In the genomic region with DNA sequence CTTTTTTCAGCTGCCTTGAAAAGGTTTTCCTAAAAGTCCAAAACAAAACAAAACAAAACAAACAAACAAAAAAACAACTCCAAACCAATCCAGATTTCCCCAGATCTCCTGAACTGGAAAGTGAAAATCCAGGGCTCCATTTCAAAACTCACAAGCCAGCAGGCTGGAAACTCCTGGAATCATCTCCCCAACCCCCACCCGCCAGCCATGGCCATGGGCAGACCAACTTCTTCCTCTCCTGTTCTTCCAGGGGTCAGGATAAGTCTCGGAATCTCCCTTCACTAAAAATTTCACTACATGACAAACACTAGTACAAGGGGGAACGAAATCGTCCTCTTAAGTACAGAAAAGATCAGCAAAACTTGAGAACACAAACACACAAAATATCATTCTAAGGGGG, we compare ENCODE assay signal across 20 cellular contexts. TPM values are rescaled to one million over a fixed set of nuclear protein-coding genes. Genes with fewer than 3 reads are reported as not detected.
DNase-seq lines count a peak whose midpoint lies in the region; ATAC-seq and TF ChIP-seq lines count a peak whose summit lies in the region.
"Had no signal": no experiment of that assay in that cellular context is flagged by ENCODE, and none has a peak within 500 bp of the region (broad histone marks: within the 10 kb centered on the region; RNA-seq: fewer than 3 reads in every experiment).

No MANE protein-coding gene starts in this region.

- H3K4me1 Mint-ChIP-seq in nephron, result peaks cover 81% of the 10 kb centered on the region

- DNase-seq in right atrium auricular region (ENCODE audit: low spot score) (no peak), Right ventricle myocardium inferior (ENCODE audit: missing footprints) (no peak), coronary artery (ENCODE audit: low spot score) (peak; percentile 49), ureter (ENCODE audit: low spot score) (peak; percentile 36), islet precursor cell (no peak), NCI-H2081 treated with DMSO at 0.1 percent for 48 hours (lab: John Stamatoyannopoulos, UW) (no peak)
- no peak for DNase-seq in effector CD4-positive, alpha-beta T cell
- DNase-seq: activated CD4-positive, alpha-beta memory T cell treated with anti-CD3 and anti-CD28 coated beads, Interleukin-2, amount 10 ng/mL, durations not matched to agents 7 days and 5 days; activated naive CD4-positive, alpha-beta T cell treated with Interleukin-2 at 50 U/mL for 16 hours; activated T-cell treated with anti-CD3 and anti-CD28 coated beads, Interleukin-2, amount 50 U/mL, for 1 hour; CD4-positive, alpha-beta memory T cell; effector memory CD8-positive, alpha-beta T cell; KG1; naive thymus-derived CD4-positive, alpha-beta T cell; NCI-H1048; NCI-H2107; stimulated activated CD4-positive, alpha-beta T cell treated with anti-CD3 and anti-CD28 coated beads, Interleukin-4, amount 100 ng/mL, for 24 hours; WERI-Rb-1 had no signal

- no peak for ATAC-seq in Right ventricle myocardium inferior
- ATAC-seq: effector memory CD8-positive, alpha-beta T cell; naive thymus-derived CD4-positive, alpha-beta T cell had no signal

- H3K4me3 ChIP-seq in right atrium auricular region (no peak overlapping the region), coronary artery (no peak overlapping the region)

- H3K9me3 Mint-ChIP-seq in nephron, result no peaks in the 10 kb centered on the region
- H3K9me3 Mint-ChIP-seq: activated CD4-positive, alpha-beta memory T cell treated with anti-CD3 and anti-CD28 coated beads, Interleukin-2, amount 10 ng/mL, durations not matched to agents 7 days and 5 days; CD4-positive, alpha-beta memory T cell; central memory CD8-positive, alpha-beta T cell; effector memory CD8-positive, alpha-beta T cell had no signal

- H3K4me1 ChIP-seq in right atrium auricular region, result peaks cover 0 to 75% of the 10 kb centered on the region in 2 donors

- H3K27me3 ChIP-seq in right atrium auricular region, result no peaks in the 10 kb centered on the region

- peak overlapping the region; percentile 43 to 97 (median 60) for H3K27ac Mint-ChIP-seq in nephron
- H3K27ac Mint-ChIP-seq: activated CD4-positive, alpha-beta memory T cell treated with anti-CD3 and anti-CD28 coated beads, Interleukin-2, amount 10 ng/mL, durations not matched to agents 7 days and 5 days; effector memory CD8-positive, alpha-beta T cell had no signal

- no peaks in the 10 kb centered on the region for H3K36me3 ChIP-seq in right atrium auricular region
- H3K36me3 ChIP-seq: WERI-Rb-1 had no signal

- peak overlapping the region; percentile 84 to 92 for H3K27ac ChIP-seq in right atrium auricular region
- H3K27ac ChIP-seq in coronary artery, result peak overlapping the region; percentile 80 to 84
- H3K27ac ChIP-seq: WERI-Rb-1 had no signal

- intact Hi-C loops in Right ventricle myocardium inferior (cut with DNase I), result loop anchor here (2.0 to 5.0 kb wide), 3 partner anchors 21 to 86 kb away; partner anchors contain the start of gene GNA12

- no peak for TF ChIP-seq CTCF in right atrium auricular region (IDR thresholded peaks at IDR 0.05)
- TF ChIP-seq CTCF in coronary artery (IDR thresholded peaks at IDR 0.05), result no peak
- no peak for TF ChIP-seq CTCF in nephron (IDR thresholded peaks at IDR 0.05; ENCODE audit: unreplicated experiment in 3 of 3)

- H3K27me3 Mint-ChIP-seq in nephron (ENCODE audit: low read depth), result no peaks in the 10 kb centered on the region
- H3K27me3 Mint-ChIP-seq: activated CD4-positive, alpha-beta memory T cell treated with anti-CD3 and anti-CD28 coated beads, Interleukin-2, amount 10 ng/mL, durations not matched to agents 7 days and 5 days; CD4-positive, alpha-beta memory T cell; central memory CD8-positive, alpha-beta T cell; effector memory CD8-positive, alpha-beta T cell; naive thymus-derived CD4-positive, alpha-beta T cell had no signal

- peak overlapping the region in 1 of 3 experiments; percentile 12 for H3K4me3 Mint-ChIP-seq in nephron
- H3K4me3 Mint-ChIP-seq: activated CD4-positive, alpha-beta memory T cell treated with anti-CD3 and anti-CD28 coated beads, Interleukin-2, amount 10 ng/mL, durations not matched to agents 7 days and 5 days; CD4-positive, alpha-beta memory T cell; central memory CD8-positive, alpha-beta T cell; effector memory CD8-positive, alpha-beta T cell had no signal

- H3K9me3 ChIP-seq in right atrium auricular region, result no peaks in the 10 kb centered on the region

- peaks cover 9% of the 10 kb centered on the region for H3K36me3 Mint-ChIP-seq in nephron (ENCODE audit: low read depth)
- H3K36me3 Mint-ChIP-seq: CD4-positive, alpha-beta memory T cell had no signal

RNA-seq across cellular contexts. Expression of gene GNA12, which starts 40.4 kb away (rescaled TPM):
- total RNA-seq in right atrium auricular region (10 to 100 TPM; 26.3 to 38.8 TPM), Right ventricle myocardium inferior (40.8 TPM), ureter (41.8 TPM)

Comparison
In these comparisons a context has a peak if more than half of its experiments do, and no peak if none do; other contexts are left out.
1. DNase-seq: peak in coronary artery (single experiment) and ureter (single experiment); none in right atrium auricular region (single experiment), Right ventricle myocardium inferior (single experiment), islet precursor cell (single experiment), effector CD4-positive, alpha-beta T cell (single experiment) and NCI-H2081 treated with DMSO at 0.1 percent for 48 hours (single experiment).